ENCODE assay signal across 35 cellular contexts in genomic region chr6:34267746-34268145, GRCh38.
"Had no signal": no experiment of that assay in that cellular context is flagged by ENCODE, and none has a peak within 500 bp of the region (broad histone marks: within the 10 kb centered on the region; RNA-seq: fewer than 3 reads in every experiment).

No MANE protein-coding gene starts in this region.

- H3K4me3 ChIP-seq: MG63 had no signal

- H3K36me3 ChIP-seq: MG63 had no signal

- H3K9me3 ChIP-seq: MG63 had no signal

- DNase-seq: Karpas-422, Kasumi-1, MG63, MM.1S, MV-4-11, NCI-H1048, NCI-H1092, NCI-H1092 treated with DMSO at 0.1 percent for 48 hours, NCI-H1105, NCI-H1105 treated with DMSO at 0.1 percent for 48 hours, NCI-H1417, NCI-H1417 treated with DMSO at 0.1 percent for 48 hours, NCI-H1436, NCI-H1436 treated with DMSO at 0.1 percent for 48 hours, NCI-H146, NCI-H1694, NCI-H1694 treated with DMSO at 0.1 percent for 48 hours, NCI-H187, NCI-H187 treated with DMSO at 0.1 percent for 48 hours, NCI-H1930, NCI-H2029, NCI-H2029 treated with DMSO at 0.1 percent for 48 hours, NCI-H2081, NCI-H2081 treated with DMSO at 0.1 percent for 48 hours, NCI-H2107, NCI-H2171, NCI-H2171 treated with DMSO at 0.1 percent for 48 hours, NCI-H2227 treated with DMSO at 0.1 percent for 48 hours, NCI-H226, NCI-H345, NCI-H446, NCI-H446 treated with DMSO at 0.1 percent for 48 hours, NCI-H510A, NCI-H510A treated with DMSO at 0.1 percent for 48 hours, NCI-H524 had no signal

- H3K27me3 ChIP-seq: MG63 had no signal
